ENCODE assay signal across 18 cellular contexts in genomic region chrX:136652822-136653723, GRCh38. TPM values are rescaled to one million over a fixed set of nuclear protein-coding genes. Genes with fewer than 3 reads are reported as not detected.
A peak's percentile ranks its signal among the peaks of the same experiment; 100 is the strongest.
DNase-seq lines count a peak whose midpoint lies in the region; ATAC-seq, FAIRE-seq and TF ChIP-seq lines count a peak whose summit lies in the region.
"Had no signal": no experiment of that assay in that cellular context is flagged by ENCODE, and none has a peak within 500 bp of the region (broad histone marks: within the 10 kb centered on the region; RNA-seq: fewer than 3 reads in every experiment).

No MANE protein-coding gene starts in this region.

- TF ChIP-seq CTCF in KMS-11 (conservative IDR thresholded peaks at IDR 0.05; ENCODE audit: low read depth, low read length) (no peak), kidney (IDR thresholded peaks at IDR 0.05; ENCODE audit: borderline replicate concordance, extremely low read depth, insufficient read depth) (no peak)

- H3K79me2 ChIP-seq in KMS-11 (ENCODE audit: insufficient read depth, low read depth) = no peaks in the 10 kb centered on the region

- no peaks in the 10 kb centered on the region for H3K36me3 ChIP-seq in KMS-11 (ENCODE audit: insufficient read depth)
- H3K36me3 ChIP-seq in kidney (ENCODE audit: control insufficient read depth in 1 of 2, insufficient read depth in 2 of 2, low read length in 2 of 2) = no peaks in the 10 kb centered on the region
- H3K36me3 ChIP-seq: HAP-1, sigmoid colon had no signal

- no peak overlapping the region for H3K4me3 ChIP-seq in KMS-11 (IDR thresholded peaks at IDR 0.05; ENCODE audit: insufficient read depth, low read depth, low read length)
- no peak overlapping the region for H3K4me3 ChIP-seq in kidney (ENCODE audit: low read length in 2 of 2)
- H3K4me3 ChIP-seq: HAP-1, lung, sigmoid colon had no signal

- H3K27ac Mint-ChIP-seq in activated naive CD4-positive, alpha-beta T cell treated with anti-CD3 and anti-CD28 coated beads for 36 hours = peak overlapping the region; percentile 100
- H3K27ac Mint-ChIP-seq: brain had no signal

- H3K4me1 ChIP-seq in KMS-11 (ENCODE audit: low read depth, poor library complexity, severe bottlenecking) (peaks cover 26% of the 10 kb centered on the region), kidney (ENCODE audit: control insufficient read depth in 1 of 2, insufficient read depth in 1 of 2, low read depth in 1 of 2, low read length in 2 of 2) (no peaks in the 10 kb centered on the region)
- H3K4me1 ChIP-seq: foreskin keratinocyte, sigmoid colon had no signal

- no peaks in the 10 kb centered on the region for H3K9me3 ChIP-seq in kidney (ENCODE audit: control insufficient read depth in 1 of 2, low read length in 2 of 2)
- H3K9me3 ChIP-seq: HAP-1, sigmoid colon, SK-N-SH had no signal

- no peaks in the 10 kb centered on the region for H3K9me3 Mint-ChIP-seq in activated naive CD4-positive, alpha-beta T cell treated with anti-CD3 and anti-CD28 coated beads for 36 hours

- peak overlapping the region; percentile 96 for H3K4me3 Mint-ChIP-seq in activated naive CD4-positive, alpha-beta T cell treated with anti-CD3 and anti-CD28 coated beads for 36 hours
- H3K4me3 Mint-ChIP-seq: brain had no signal

- ATAC-seq in sciatic nerve (peak; percentile 77), GM18498 (IDR thresholded peaks at IDR 0.05; ENCODE audit: unreplicated experiment) (no peak)
- ATAC-seq: foreskin keratinocyte, HepG2 had no signal

- H3K27me3 Mint-ChIP-seq in activated naive CD4-positive, alpha-beta T cell treated with anti-CD3 and anti-CD28 coated beads for 36 hours (ENCODE audit: low read depth) = no peaks in the 10 kb centered on the region

- H3K4me1 Mint-ChIP-seq in activated naive CD4-positive, alpha-beta T cell treated with anti-CD3 and anti-CD28 coated beads for 36 hours (ENCODE audit: low read depth) = peaks cover 34% of the 10 kb centered on the region

- H3K27me3 ChIP-seq in KMS-11 (ENCODE audit: insufficient read depth, low read depth) = no peaks in the 10 kb centered on the region
- H3K27me3 ChIP-seq: foreskin keratinocyte, sigmoid colon had no signal

- no peaks in the 10 kb centered on the region for H4K20me1 ChIP-seq in KMS-11 (ENCODE audit: insufficient read depth)

- FAIRE-seq in kidney (lab: Jason Lieb, UNC) = no peak
- FAIRE-seq: HepG2 had no signal

- peak overlapping the region; percentile 19; the same call in 1 of the 2 replicates for H3K9ac ChIP-seq in KMS-11
- H3K9ac ChIP-seq in kidney (ENCODE audit: low read length in 2 of 2) = no peak overlapping the region
- H3K9ac ChIP-seq: SK-N-SH had no signal

- DNase-seq in activated naive CD4-positive, alpha-beta T cell treated with Interleukin-2 at 50 U/mL for 16 hours = peak; percentile 37
- DNase-seq in activated naive CD4-positive, alpha-beta T cell (lab: John Stamatoyannopoulos, UW) = no peak
- peak; percentile 51 for DNase-seq in activated naive CD4-positive, alpha-beta T cell treated with anti-CD3 and anti-CD28 coated beads for 36 hours
- DNase-seq in sciatic nerve (ENCODE audit: low spot score) = no peak
- DNase-seq in COLO668 (lab: John Stamatoyannopoulos, UW; ENCODE audit: unreplicated experiment) = no peak
- no peak for DNase-seq in kidney
- DNase-seq: foreskin keratinocyte, NCI-H1105 treated with DMSO at 0.1 percent for 48 hours, sigmoid colon, SK-N-SH had no signal

- intact Hi-C loops in activated naive CD4-positive, alpha-beta T cell treated with anti-CD3 and anti-CD28 coated beads for 36 hours (cut with micrococcal nuclease) = loop anchor here (1.0 kb wide), 1 partner anchor 41 kb away; no protein-coding TSS in a partner anchor
- intact Hi-C loops in sciatic nerve (cut with DNase I) = no loop called here
- intact Hi-C loops in kidney (cut with DNase I) = no loop called here

- CTCF ChIA-PET in activated naive CD4-positive, alpha-beta T cell treated with anti-CD3 and anti-CD28 coated beads for 36 hours (lab: Charles Lee) = interaction anchor here (0.8 kb wide), 1 partner anchor 42 kb away, joined by 3 read pairs; no protein-coding TSS in a partner anchor

- peaks cover 94% of the 10 kb centered on the region for H3K36me3 Mint-ChIP-seq in activated naive CD4-positive, alpha-beta T cell treated with anti-CD3 and anti-CD28 coated beads for 36 hours (ENCODE audit: low read depth)
- H3K36me3 Mint-ChIP-seq: brain had no signal

- peak overlapping the region; percentile 78; the same call in 1 of the 2 replicates for H2AFZ ChIP-seq in KMS-11 (ENCODE audit: low read depth)

- H3K4me2 ChIP-seq in KMS-11 = peak overlapping the region; percentile 40
- H3K4me2 ChIP-seq: SK-N-SH had no signal

- H3K27ac ChIP-seq in KMS-11 = peak overlapping the region; percentile 80
- no peak overlapping the region for H3K27ac ChIP-seq in kidney (ENCODE audit: low read depth in 2 of 2, low read length in 2 of 2)
- H3K27ac ChIP-seq: foreskin keratinocyte, sigmoid colon had no signal

RNA-seq across cellular contexts. Expression of gene CD40LG, which starts 5.1 kb away (rescaled TPM):
- 100 to 1,000 TPM; 121 to 122 TPM for total RNA-seq in activated naive CD4-positive, alpha-beta T cell treated with anti-CD3 and anti-CD28 coated beads for 36 hours
- total RNA-seq in sciatic nerve (0.31 TPM), kidney (0.85 TPM)
- 0.22 TPM for polyA plus RNA-seq in kidney (ENCODE audit: insufficient read depth, low read depth, low replicate concordance)
- total RNA-seq: foreskin keratinocyte, HepG2, temporal lobe had no signal
- polyA plus RNA-seq: foreskin keratinocyte, HepG2, neural cell, SK-N-SH had no signal

Comparison
In these comparisons a context has a peak if more than half of its experiments do, and no peak if none do; other contexts are left out.
1. DNase-seq: peak in activated naive CD4-positive, alpha-beta T cell treated with Interleukin-2 at 50 U/mL for 16 hours (single experiment) and activated naive CD4-positive, alpha-beta T cell treated with anti-CD3 and anti-CD28 coated beads for 36 hours (single experiment); none in activated naive CD4-positive, alpha-beta T cell (0 of 4), sciatic nerve (single experiment), COLO668 (single experiment) and kidney (single experiment).
2. RNA of gene CD40LG, which starts 5.1 kb away (total RNA-seq): 121 to 122 TPM in activated naive CD4-positive, alpha-beta T cell treated with anti-CD3 and anti-CD28 coated beads for 36 hours; 0.85 TPM in kidney (single experiment) and 0.31 TPM in sciatic nerve (single experiment); every median in the first group is over 10 times any median in the second.